8 cellular contexts compared by ENCODE assay signal in genomic region chr7:27185013-27185707, GRCh38. TPM values are rescaled to one million over a fixed set of nuclear protein-coding genes. Genes with fewer than 3 reads are reported as not detected.
DNase-seq lines count a peak whose midpoint lies in the region; ATAC-seq and TF ChIP-seq lines count a peak whose summit lies in the region.

TSS of gene HOXA11 (minus strand) at chr7:27185232. CDS start at chr7:27185144, 88 bp downstream.

- no peak for TF ChIP-seq RAD21 in HCT116 (IDR thresholded peaks at IDR 0.05; ENCODE audit: low read depth)

- H3K9me3 Mint-ChIP-seq in activated B cell treated with CpG ODN at 0.5 μM for 24 hours = no peaks in the 10 kb centered on the region

- H3K4me3 Mint-ChIP-seq in activated B cell treated with CpG ODN at 0.5 μM for 24 hours = peak within 1 kb of the TSS; percentile 56

- peaks cover 98% of the 10 kb centered on the region for H4K20me1 ChIP-seq in BLaER1
- no peaks in the 10 kb centered on the region for H4K20me1 ChIP-seq in HCT116 (ENCODE audit: insufficient read depth)

- H3K4me3 ChIP-seq in BLaER1 (0 out of 2 replicates have a peak within 1 kb of the TSS, but pooled peaks have one; percentile 23), HCT116 (replicated peaks in 1 of 2; ENCODE audit: low read depth in 1 of 2, low read length in 2 of 2) (peak within 1 kb of the TSS; percentile 70 to 85), subcutaneous abdominal adipose tissue (ENCODE audit: low read depth in 1 of 5, low read length in 5 of 5) (peak within 1 kb of the TSS; percentile 58 to 74 (median 70))

- H3K79me2 ChIP-seq in HCT116 (ENCODE audit: insufficient read depth, low read length) = peaks cover 19% of the 10 kb centered on the region; the same call in 1 of the 2 replicates

- RAD21 ChIA-PET in HCT116 (lab: Charles Lee; ENCODE audit: low non-redundant PET in 1 of 2, low total read pairs in 2 of 2, uncharacterized antibody in 2 of 2, unreplicated experiment in 2 of 2) = interaction anchor here in 1 of 2 experiments (1.4 kb wide), 1 partner anchor 11 kb away, joined by 7 read pairs; no protein-coding TSS in a partner anchor

- CTCF ChIA-PET in HCT116 (lab: Charles Lee) = interaction anchor here (1.4 to 2.0 kb wide), 2 partner anchors 11 to 908 kb away, joined by 7 to 9 read pairs; no protein-coding TSS in a partner anchor
- CTCF ChIA-PET in activated B cell treated with CpG ODN at 0.5 μM for 24 hours (lab: Charles Lee) = interaction anchor here (0.7 kb wide), 1 partner anchor 11 kb away, joined by 3 read pairs; no protein-coding TSS in a partner anchor

- peaks cover 70% of the 10 kb centered on the region for H3K27me3 Mint-ChIP-seq in activated B cell treated with CpG ODN at 0.5 μM for 24 hours

- H3K9me3 ChIP-seq in BLaER1 = peaks cover 6% of the 10 kb centered on the region; the same call in 1 of the 2 replicates
- H3K9me3 ChIP-seq in HCT116 (ENCODE audit: control insufficient read depth in 1 of 2, insufficient read depth in 1 of 2, low read depth in 1 of 2, low read length in 2 of 2) = no peaks in the 10 kb centered on the region
- no peaks in the 10 kb centered on the region for H3K9me3 ChIP-seq in subcutaneous abdominal adipose tissue (ENCODE audit: control insufficient read depth in 5 of 5, low read length in 5 of 5)

- peaks cover 43% of the 10 kb centered on the region for H3K4me1 Mint-ChIP-seq in activated B cell treated with CpG ODN at 0.5 μM for 24 hours

- H3K27ac ChIP-seq in BLaER1 (no peak within 1 kb of the TSS), HCT116 (ENCODE audit: low read depth, low read length) (peak within 1 kb of the TSS; percentile 88), subcutaneous abdominal adipose tissue (ENCODE audit: low read depth, low read length) (peak within 1 kb of the TSS; percentile 44)

- POLR2A ChIA-PET in HCT116 (lab: Charles Lee) = interaction anchor here (1.4 kb wide), 1 partner anchor 11 kb away, joined by 7 read pairs; the partner anchor contains the start of gene HOXA10
- POLR2A ChIA-PET in activated B cell treated with CpG ODN at 0.5 μM for 24 hours (lab: Charles Lee) = no interaction called here

- no peaks in the 10 kb centered on the region for H3K9me2 ChIP-seq in HCT116 (ENCODE audit: insufficient read depth)

- TF ChIP-seq CTCF in HCT116 (IDR thresholded peaks at IDR 0.05 in 2 of 3, conservative IDR thresholded peaks at IDR 0.05 in 1 of 3; ENCODE audit: borderline replicate concordance in 1 of 3, insufficient read depth in 1 of 3, low read depth in 2 of 3, low read length in 2 of 3) (no peak), activated B cell treated with CpG ODN at 0.5 μM for 24 hours (IDR thresholded peaks at IDR 0.05) (no peak)

- no peaks in the 10 kb centered on the region for H3K4me1 ChIP-seq in BLaER1
- peaks cover 23 to 41% of the 10 kb centered on the region in 2 experiments for H3K4me1 ChIP-seq in HCT116 (ENCODE audit: control insufficient read depth in 1 of 2, insufficient read depth in 2 of 2, low read length in 2 of 2)
- peaks cover 0 to 75% (median 56%) of the 10 kb centered on the region in 5 donors for H3K4me1 ChIP-seq in subcutaneous abdominal adipose tissue (ENCODE audit: control insufficient read depth in 5 of 5, insufficient read depth in 5 of 5, low read length in 5 of 5)

- DNase-seq in HCT116 (ENCODE audit: low read depth, low spot score) = no peak
- DNase-seq in activated B cell treated with CpG ODN at 0.5 μM for 24 hours = no peak
- DNase-seq in islet precursor cell = peak; percentile 74
- DNase-seq in OCI-M1 (lab: John Stamatoyannopoulos, UW) = no peak
- no peak for DNase-seq in NCI-H128 (lab: John Stamatoyannopoulos, UW; ENCODE audit: unreplicated experiment)
- no peak for DNase-seq in GM19238 (ENCODE audit: insufficient read length, low spot score)

- H3K36me3 ChIP-seq in BLaER1 (no peaks in the 10 kb centered on the region), HCT116 (ENCODE audit: control insufficient read depth in 1 of 2, insufficient read depth in 2 of 2, low read length in 2 of 2) (no peaks in the 10 kb centered on the region), subcutaneous abdominal adipose tissue (ENCODE audit: control insufficient read depth in 5 of 5, insufficient read depth in 5 of 5, low read length in 5 of 5) (no peaks in the 10 kb centered on the region)

- BruUV-seq in HCT116 (replicated peaks; lab: Mats Ljungman, UMichigan) = TSS peak; percentile 59

- H3K4me2 ChIP-seq in BLaER1 (no peak within 1 kb of the TSS), HCT116 (ENCODE audit: low read length) (peak within 1 kb of the TSS; percentile 100)

- peak; percentile 52 for TF ChIP-seq POLR2A in HCT116 (IDR thresholded peaks at IDR 0.05; ENCODE audit: borderline replicate concordance, extremely low read depth, insufficient read depth, insufficient read length)

- intact Hi-C loops in HCT116 (cut with micrococcal nuclease) (no loop called here), activated B cell treated with CpG ODN at 0.5 μM for 24 hours (cut with micrococcal nuclease) (loop anchor here (2.0 to 5.0 kb wide), 2 partner anchors 16 to 1323 kb away; partner anchors contain the start of gene HOXA13)

- no peak within 1 kb of the TSS for H3K9ac ChIP-seq in BLaER1
- peak within 1 kb of the TSS; percentile 85 for H3K9ac ChIP-seq in HCT116 (ENCODE audit: low read length)
- H3K9ac ChIP-seq in subcutaneous abdominal adipose tissue (ENCODE audit: low read length in 5 of 5) = peak within 1 kb of the TSS in 3 of 5 donors; percentile 63 to 76 (median 69)

- H3K27ac Mint-ChIP-seq in activated B cell treated with CpG ODN at 0.5 μM for 24 hours = peak within 1 kb of the TSS; percentile 46

- no peaks in the 10 kb centered on the region for H3K36me3 Mint-ChIP-seq in activated B cell treated with CpG ODN at 0.5 μM for 24 hours (ENCODE audit: low read depth)

- H3K27me3 ChIP-seq in BLaER1 (peaks cover 100% of the 10 kb centered on the region), HCT116 (ENCODE audit: insufficient read depth, low read length) (no peaks in the 10 kb centered on the region), subcutaneous abdominal adipose tissue (ENCODE audit: control insufficient read depth in 5 of 5, insufficient read depth in 4 of 5, low read length in 5 of 5) (peaks cover 3 to 73% (median 66%) of the 10 kb centered on the region in 5 donors)

- H2AFZ ChIP-seq in HCT116 (ENCODE audit: low read depth, low read length, poor library complexity, severe bottlenecking) = peak within 1 kb of the TSS; percentile 78

- ATAC-seq in HCT116 (peak; percentile 52), activated B cell treated with CpG ODN at 0.5 μM for 24 hours (ENCODE audit: low read depth) (no peak)

TF ChIP-seq in HCT116, 20 proteins besides CTCF, POLR2A, EP300 and RAD21:
- TF ChIP-seq POLR2AphosphoS5 (IDR thresholded peaks at IDR 0.05; ENCODE audit: low read depth, low read length) = peak; percentile 68
- no peak for TF ChIP-seq EZH2phosphoT487 (IDR thresholded peaks at IDR 0.05; ENCODE audit: borderline replicate concordance)
- no peak for TF ChIP-seq SRF (IDR thresholded peaks at IDR 0.05; ENCODE audit: low read depth)

RNA-seq across cellular contexts. Expression of gene HOXA11, which starts in this region (rescaled TPM):
- total RNA-seq in HCT116 (2021; ENCODE audit: unreplicated experiment) = 6.8 TPM
- polyA plus RNA-seq in HCT116 (2012) = 3.9 and 4.6 TPM in 2 replicates
- not detected in 2 replicates for total RNA-seq in activated B cell treated with CpG ODN at 0.5 μM for 24 hours

Comparison
In these comparisons a context has a peak if more than half of its experiments do, and no peak if none do; other contexts are left out.
1. H3K4me3 ChIP-seq: peak in every context shown above with its lines; median percentile 78 in HCT116; 70 in subcutaneous abdominal adipose tissue; 23 in BLaER1.